ENCODE assay signal across 8 cellular contexts in the genomic region with DNA sequence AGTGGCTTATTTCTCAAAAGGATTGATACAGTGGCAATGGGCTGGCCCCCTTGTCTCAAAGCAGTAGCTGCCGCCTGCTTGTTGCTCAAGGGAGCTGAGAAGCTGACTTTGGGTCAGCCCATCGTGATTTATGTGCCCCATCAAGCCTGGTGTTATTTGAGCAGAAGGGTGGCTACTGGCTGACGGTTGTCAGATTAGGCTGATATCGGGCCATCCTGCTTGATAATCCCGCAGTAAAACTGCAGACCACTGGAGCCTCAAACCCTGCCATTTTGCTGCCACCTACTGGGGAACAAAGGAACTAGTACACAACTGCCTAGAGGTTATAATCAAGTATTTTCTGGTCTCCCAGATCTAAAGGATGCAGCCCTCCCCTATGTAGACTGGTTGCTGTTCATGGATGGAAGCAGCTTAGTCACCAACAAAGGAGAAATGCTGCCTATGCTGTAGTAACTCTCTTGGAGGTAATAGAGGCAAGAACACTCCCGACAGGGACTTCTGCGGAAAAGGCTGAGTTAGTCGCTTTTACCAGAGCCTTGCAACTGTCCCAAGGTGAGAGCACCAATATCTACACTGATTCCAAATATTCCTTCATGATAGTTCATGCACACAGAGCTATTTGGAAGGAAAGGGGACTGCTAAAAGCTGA.
A peak's percentile ranks its signal among the peaks of the same experiment; 100 is the strongest.
DNase-seq lines count a peak whose midpoint lies in the region; ATAC-seq and TF ChIP-seq lines count a peak whose summit lies in the region.

No MANE protein-coding gene starts in this region.

- in situ Hi-C loops in gastrocnemius medialis (cut with MboI; ENCODE audit: low sequenced_read_pairs in 4 of 4), result loop anchor here in 2 of 4 donors (5.0 to 10.0 kb wide), 2 partner anchors 355 to 363 kb away; no protein-coding TSS in a partner anchor

- H3K4me1 ChIP-seq in DOHH2 (ENCODE audit: control insufficient read depth, low read length) (no peaks in the 10 kb centered on the region), right cardiac atrium (ENCODE audit: control insufficient read depth, insufficient read depth, low read length) (no peaks in the 10 kb centered on the region), gastrocnemius medialis (no peaks in the 10 kb centered on the region)

- intact Hi-C loops in right cardiac atrium (cut with DNase I) (loop anchor here in 2 of 4 donors (2.0 to 10.0 kb wide), 2 partner anchors 353 to 357 kb away; no protein-coding TSS in a partner anchor), gastrocnemius medialis (cut with DNase I; ENCODE audit: low total_unique reads) (loop anchor here (5.0 kb wide), 1 partner anchor 90 kb away; no protein-coding TSS in a partner anchor)

- ATAC-seq in GM21576 (IDR thresholded peaks at IDR 0.05; ENCODE audit: unreplicated experiment) (peak; percentile 77), right cardiac atrium (peak; percentile 57 to 76), gastrocnemius medialis (peak in 1 of 2 donors; percentile 39), HG03439 (IDR thresholded peaks at IDR 0.05; ENCODE audit: unreplicated experiment) (no peak)

- H3F3A ChIP-seq in DOHH2 (ENCODE audit: control insufficient read depth, insufficient read depth), result no peaks in the 10 kb centered on the region

- H3K27ac ChIP-seq in DOHH2 (ENCODE audit: low read depth, low read length), result no peak overlapping the region
- no peak overlapping the region for H3K27ac ChIP-seq in right cardiac atrium (ENCODE audit: low read length)
- no peak overlapping the region for H3K27ac ChIP-seq in gastrocnemius medialis

- no peak overlapping the region for H3K4me2 ChIP-seq in DOHH2 (ENCODE audit: low read length)

- TF ChIP-seq CTCF in DOHH2 (IDR thresholded peaks at IDR 0.05; ENCODE audit: low read depth, low read length, poor library complexity, severe bottlenecking), result peak; percentile 96
- peak in 4 of 5 experiments; percentile 37 to 83 (median 69) for TF ChIP-seq CTCF in gastrocnemius medialis (IDR thresholded peaks at IDR 0.05 in 4 of 5, conservative IDR thresholded peaks at IDR 0.05 in 1 of 5)

- H3K4me3 ChIP-seq in DOHH2 (ENCODE audit: low read length) (no peak overlapping the region), right cardiac atrium (ENCODE audit: low read length) (no peak overlapping the region), gastrocnemius medialis (no peak overlapping the region)

- H3K27me3 ChIP-seq in DOHH2 (ENCODE audit: control insufficient read depth, low read length), result no peaks in the 10 kb centered on the region
- H3K27me3 ChIP-seq in right cardiac atrium (ENCODE audit: control insufficient read depth, insufficient read depth), result no peaks in the 10 kb centered on the region
- no peaks in the 10 kb centered on the region for H3K27me3 ChIP-seq in gastrocnemius medialis

- WGBS in right cardiac atrium, result 41% methylated on average over 8 of the region's 8 CpGs

- no peaks in the 10 kb centered on the region for H3K9me2 ChIP-seq in DOHH2 (replicated peaks; ENCODE audit: control insufficient read depth, low read length)

- TF ChIP-seq POLR2A in gastrocnemius medialis (IDR thresholded peaks at IDR 0.05), result no peak

- no peaks in the 10 kb centered on the region for H4K20me1 ChIP-seq in DOHH2 (ENCODE audit: control insufficient read depth, insufficient read depth, low read depth, low read length)

- H3K79me2 ChIP-seq in DOHH2 (ENCODE audit: control insufficient read depth, low read length), result no peaks in the 10 kb centered on the region

- DNase-seq in M059J (ENCODE audit: low read depth), result peak; percentile 67
- DNase-seq in SK-N-DZ (ENCODE audit: low spot score), result peak; percentile 78
- peak; percentile 8 for DNase-seq in amniotic stem cell (lab: John Stamatoyannopoulos, UW)
- no peak for DNase-seq in right cardiac atrium
- DNase-seq in gastrocnemius medialis, result peak in 1 of 2 donors; percentile 8

- no peaks in the 10 kb centered on the region for H3K9me3 ChIP-seq in DOHH2 (ENCODE audit: control insufficient read depth, insufficient read depth, low read length)
- H3K9me3 ChIP-seq in right cardiac atrium (ENCODE audit: control insufficient read depth, low read length), result no peaks in the 10 kb centered on the region
- H3K9me3 ChIP-seq in gastrocnemius medialis, result no peaks in the 10 kb centered on the region

- H3K36me3 ChIP-seq in DOHH2 (ENCODE audit: control insufficient read depth, low read length) (peaks cover 38% of the 10 kb centered on the region), gastrocnemius medialis (no peaks in the 10 kb centered on the region)

Comparison
In these comparisons a context has a peak if more than half of its experiments do, and no peak if none do; other contexts are left out.
1. DNase-seq: peak in M059J (single experiment), SK-N-DZ (single experiment) and amniotic stem cell (single experiment); none in right cardiac atrium (0 of 3).